In genomic region chr1:156727492-156727891, GRCh38 we compare ENCODE assay signal across 1 cellular context.
TF ChIP-seq lines count a peak whose summit lies in the region.

No MANE protein-coding gene starts in this region.

TF ChIP-seq in HepG2, 621 proteins besides CTCF, POLR2A, EP300 and RAD21:
- TF ChIP-seq ZNF296 (CRISPR knock-in tag; conservative IDR thresholded peaks at IDR 0.05) (no peak), IRF2 (CRISPR knock-in tag; IDR thresholded peaks at IDR 0.05) (no peak), ELF4 (CRISPR knock-in tag; IDR thresholded peaks at IDR 0.05; ENCODE audit: borderline replicate concordance) (0 out of 2 replicates have a peak, but pooled peaks have one; percentile 5), ZNF607 (CRISPR knock-in tag; IDR thresholded peaks at IDR 0.05; ENCODE audit: borderline replicate concordance) (no peak), ZNF678 (CRISPR knock-in tag; IDR thresholded peaks at IDR 0.05) (no peak), ARNT (IDR thresholded peaks at IDR 0.05) (no peak)
